In genomic region chr18:21743166-21743831, GRCh38 we compare ENCODE assay signal across 13 cellular contexts. TPM values are rescaled to one million over a fixed set of nuclear protein-coding genes. Genes with fewer than 3 reads are reported as not detected.
DNase-seq lines count a peak whose midpoint lies in the region; ATAC-seq lines count a peak whose summit lies in the region.
"Had no signal": no experiment of that assay in that cellular context is flagged by ENCODE, and none has a peak within 500 bp of the region (broad histone marks: within the 10 kb centered on the region; RNA-seq: fewer than 3 reads in every experiment).

No MANE protein-coding gene starts in this region.

- peak in 1 of 5 donors; percentile 18 for DNase-seq in CD4-positive, alpha-beta memory T cell
- DNase-seq in naive thymus-derived CD8-positive, alpha-beta T cell = no peak
- DNase-seq in HuH-7 (ENCODE audit: low spot score) (no peak), EL (no peak)
- DNase-seq: activated CD4-positive, CD25-positive, alpha-beta regulatory T cell treated with anti-CD3 and anti-CD28 coated beads, Interleukin-2, amount 50 U/mL, for 72 hours; foreskin keratinocyte; left ventricle myocardium superior; NCI-H1417 treated with DMSO at 0.1 percent for 48 hours had no signal

- H3K9me3 ChIP-seq in CD4-positive, alpha-beta memory T cell (ENCODE audit: control insufficient read depth in 1 of 2, low read length in 2 of 2) = no peaks in the 10 kb centered on the region
- no peaks in the 10 kb centered on the region for H3K9me3 ChIP-seq in HUES48 (ENCODE audit: control insufficient read depth, insufficient read depth, low read length)

- H3K4me1 Mint-ChIP-seq in CD4-positive, alpha-beta memory T cell = peaks cover 44 to 81% (median 61%) of the 10 kb centered on the region in 4 donors
- H3K4me1 Mint-ChIP-seq in activated naive CD8-positive, alpha-beta T cell (ENCODE audit: low read depth) = peaks cover 59% of the 10 kb centered on the region
- peaks cover 25 to 75% (median 65%) of the 10 kb centered on the region in 4 donors for H3K4me1 Mint-ChIP-seq in naive thymus-derived CD8-positive, alpha-beta T cell

- peak overlapping the region; percentile 30 to 90 (median 77) for H3K27ac Mint-ChIP-seq in CD4-positive, alpha-beta memory T cell
- peak overlapping the region; percentile 67 for H3K27ac Mint-ChIP-seq in activated naive CD8-positive, alpha-beta T cell
- H3K27ac Mint-ChIP-seq in naive thymus-derived CD8-positive, alpha-beta T cell = peak overlapping the region in 5 of 10 donors; percentile 34 to 66 (median 47)

- peaks cover 69% of the 10 kb centered on the region for H3K4me1 ChIP-seq in CD4-positive, alpha-beta memory T cell (ENCODE audit: insufficient read depth, low read length)
- H3K4me1 ChIP-seq in HUES48 (ENCODE audit: control insufficient read depth, insufficient read depth, low read length) = peaks cover 31% of the 10 kb centered on the region

- peaks cover 0 to 6% of the 10 kb centered on the region in 2 donors for H3K36me3 Mint-ChIP-seq in CD4-positive, alpha-beta memory T cell
- no peaks in the 10 kb centered on the region for H3K36me3 Mint-ChIP-seq in activated naive CD8-positive, alpha-beta T cell
- no peaks in the 10 kb centered on the region for H3K36me3 Mint-ChIP-seq in naive thymus-derived CD8-positive, alpha-beta T cell

- no peak overlapping the region for H3K27ac ChIP-seq in CD4-positive, alpha-beta memory T cell (ENCODE audit: low read depth, low read length)
- H3K27ac ChIP-seq in HUES48 (ENCODE audit: low read depth, low read length) = no peak overlapping the region
- H3K27ac ChIP-seq: foreskin keratinocyte, skin epidermis had no signal

- no peak overlapping the region for H3K4me3 ChIP-seq in CD4-positive, alpha-beta memory T cell (ENCODE audit: low read length in 2 of 2)
- H3K4me3 ChIP-seq in HUES48 (ENCODE audit: low read depth, low read length) = peak overlapping the region; percentile 92; the same call in 1 of the 2 replicates

- peak overlapping the region; percentile 70 to 86 (median 80) for H3K4me3 Mint-ChIP-seq in CD4-positive, alpha-beta memory T cell
- H3K4me3 Mint-ChIP-seq in activated naive CD8-positive, alpha-beta T cell = peak overlapping the region; percentile 62
- H3K4me3 Mint-ChIP-seq in naive thymus-derived CD8-positive, alpha-beta T cell = peak overlapping the region; percentile 43 to 83 (median 58)

- peaks cover 0 to 2% (median 0%) of the 10 kb centered on the region in 8 donors for H3K9me3 Mint-ChIP-seq in CD4-positive, alpha-beta memory T cell
- H3K9me3 Mint-ChIP-seq in activated naive CD8-positive, alpha-beta T cell (ENCODE audit: low read depth) = no peaks in the 10 kb centered on the region
- H3K9me3 Mint-ChIP-seq in naive thymus-derived CD8-positive, alpha-beta T cell = peaks cover 0 to 1% (median 0%) of the 10 kb centered on the region in 9 donors

- no peak overlapping the region; the same call in 1 of the 2 replicates for H3K9ac ChIP-seq in HUES48 (ENCODE audit: low read depth, low read length)

- POLR2A ChIA-PET in CD4-positive, alpha-beta memory T cell (lab: Charles Lee; ENCODE audit: partially characterized antibody) = interaction anchor here (1.2 to 6.4 kb wide), 4 partner anchors 40 to 143 kb away, joined by 3 to 77 read pairs (median 29); partner anchors contain the start of genes ABHD3, ESCO1 and SNRPD1
- POLR2A ChIA-PET in naive thymus-derived CD8-positive, alpha-beta T cell (lab: Charles Lee) = interaction anchor here (3.7 kb wide), 1 partner anchor 143 kb away, joined by 33 read pairs; the partner anchor contains the start of gene ESCO1

- intact Hi-C loops in CD4-positive, alpha-beta memory T cell (cut with micrococcal nuclease) = no loop called here

- ATAC-seq in naive thymus-derived CD8-positive, alpha-beta T cell = no peak
- ATAC-seq in HG03045 (IDR thresholded peaks at IDR 0.05; ENCODE audit: unreplicated experiment) = no peak
- no peak for ATAC-seq in HG03378 (IDR thresholded peaks at IDR 0.05; ENCODE audit: unreplicated experiment)
- ATAC-seq: foreskin keratinocyte, left ventricle myocardium superior had no signal

- H3K27me3 Mint-ChIP-seq in CD4-positive, alpha-beta memory T cell = no peaks in the 10 kb centered on the region
- H3K27me3 Mint-ChIP-seq in activated naive CD8-positive, alpha-beta T cell = no peaks in the 10 kb centered on the region
- H3K27me3 Mint-ChIP-seq in naive thymus-derived CD8-positive, alpha-beta T cell = no peaks in the 10 kb centered on the region

- no peaks in the 10 kb centered on the region for H3K27me3 ChIP-seq in CD4-positive, alpha-beta memory T cell (ENCODE audit: insufficient read depth, low read length)
- no peaks in the 10 kb centered on the region for H3K27me3 ChIP-seq in HUES48 (ENCODE audit: control insufficient read depth, insufficient read depth, low read length)
- H3K27me3 ChIP-seq: foreskin keratinocyte had no signal

- H3K36me3 ChIP-seq in CD4-positive, alpha-beta memory T cell (ENCODE audit: insufficient read depth, low read length) = no peaks in the 10 kb centered on the region
- H3K36me3 ChIP-seq in HUES48 (ENCODE audit: control insufficient read depth, insufficient read depth, low read length) = no peaks in the 10 kb centered on the region

- CTCF ChIA-PET in CD4-positive, alpha-beta memory T cell (lab: Charles Lee; ENCODE audit: partially characterized antibody) = interaction anchor here (1.0 to 1.6 kb wide), 4 partner anchors 9 to 131 kb away, joined by 3 to 7 read pairs (median 4); partner anchors contain the start of genes ABHD3 and SNRPD1

RNA-seq across cellular contexts. Expression of gene MIB1, which starts 2.7 kb away (rescaled TPM):
- 10 to 100 TPM; 37.6 to 39.0 TPM for total RNA-seq in CD4-positive, alpha-beta memory T cell
- polyA plus RNA-seq in CD4-positive, alpha-beta memory T cell = 1 to 10 TPM; 6.7 to 7.5 TPM
- total RNA-seq in naive thymus-derived CD8-positive, alpha-beta T cell = 10 to 100 TPM; 19.8 to 21.5 TPM
- polyA plus RNA-seq in naive thymus-derived CD8-positive, alpha-beta T cell = 1 to 10 TPM; 3.8 to 7.1 (median 3.9) TPM

RNA-seq across cellular contexts. Expression of gene ABHD3, which starts 38.7 kb away (rescaled TPM):
- 10 to 100 TPM; 63.0 to 65.6 TPM for total RNA-seq in CD4-positive, alpha-beta memory T cell
- polyA plus RNA-seq in CD4-positive, alpha-beta memory T cell = 10 to 100 TPM; 35.0 to 43.9 TPM
- 10 to 100 TPM; 50.4 to 52.0 TPM for total RNA-seq in naive thymus-derived CD8-positive, alpha-beta T cell
- polyA plus RNA-seq in naive thymus-derived CD8-positive, alpha-beta T cell = 10 to 100 TPM; 16.2 to 20.7 (median 19.7) TPM
